Comparison of ENCODE assay signal across 8 cellular contexts in the genomic region with DNA sequence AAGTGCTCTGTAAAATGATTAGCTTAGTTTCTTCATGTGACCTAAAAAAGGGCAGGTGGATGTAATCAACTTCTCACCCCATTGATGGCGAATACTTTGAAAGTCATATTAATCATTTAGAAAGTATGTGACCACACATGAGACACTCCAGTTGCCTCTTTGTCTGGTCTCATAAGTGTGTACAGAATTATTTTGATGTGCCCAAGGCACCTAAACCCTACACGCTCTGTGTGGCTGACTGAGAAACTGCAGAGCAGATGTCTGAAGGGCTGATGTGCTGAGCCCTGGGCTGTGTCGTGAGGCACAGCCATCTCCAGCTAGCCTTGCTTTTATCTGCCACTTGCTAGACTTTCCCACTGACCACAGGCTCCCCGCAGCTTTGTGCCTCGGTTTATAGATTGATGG. TPM values are rescaled to one million over a fixed set of nuclear protein-coding genes. Genes with fewer than 3 reads are reported as not detected.
DNase-seq lines count a peak whose midpoint lies in the region; ATAC-seq and TF ChIP-seq lines count a peak whose summit lies in the region.
"Had no signal": no experiment of that assay in that cellular context is flagged by ENCODE, and none has a peak within 500 bp of the region (broad histone marks: within the 10 kb centered on the region; RNA-seq: fewer than 3 reads in every experiment).

No MANE protein-coding gene starts in this region.

- H3K9me3 ChIP-seq in testis (no peaks in the 10 kb centered on the region), thyroid gland (no peaks in the 10 kb centered on the region)

- no peaks in the 10 kb centered on the region for H3K4me1 ChIP-seq in testis
- peaks cover 8 to 18% of the 10 kb centered on the region in 2 donors for H3K4me1 ChIP-seq in thyroid gland

- H3K4me3 ChIP-seq in testis = no peak overlapping the region
- H3K4me3 ChIP-seq in thyroid gland (replicated peaks in 1 of 3) = no peak overlapping the region

- ATAC-seq in GM18520 (IDR thresholded peaks at IDR 0.05; ENCODE audit: unreplicated experiment) (peak; percentile 100), GM21390 (IDR thresholded peaks at IDR 0.05; ENCODE audit: unreplicated experiment) (peak; percentile 100), HG03342 (IDR thresholded peaks at IDR 0.05; ENCODE audit: unreplicated experiment) (peak; percentile 100)

- TF ChIP-seq POLR2A in testis (IDR thresholded peaks at IDR 0.05) (no peak), thyroid gland (IDR thresholded peaks at IDR 0.05) (no peak)

- TF ChIP-seq CTCF in testis (IDR thresholded peaks at IDR 0.05) (no peak), thyroid gland (IDR thresholded peaks at IDR 0.05) (no peak)

- 90 to 91% methylated on average over 5 of the region's 5 CpGs for WGBS in testis, 2 donors
- WGBS in thyroid gland, 2 donors = 78 to 88% methylated on average over 5 of the region's 5 CpGs

- H3K36me3 ChIP-seq in testis (ENCODE audit: low read depth, missing control alignments) (no peaks in the 10 kb centered on the region), thyroid gland (no peaks in the 10 kb centered on the region)
- H3K36me3 ChIP-seq: brain microvascular endothelial cell had no signal

- DNase-seq in kidney tubule cell (ENCODE audit: low spot score) (peak; percentile 80), NCI-H510A treated with DMSO at 0.1 percent for 48 hours (lab: John Stamatoyannopoulos, UW) (no peak), testis (no peak), thyroid gland (no peak)
- DNase-seq: brain microvascular endothelial cell had no signal

- H3K27me3 ChIP-seq in testis (no peaks in the 10 kb centered on the region), thyroid gland (no peaks in the 10 kb centered on the region)
- H3K27me3 ChIP-seq: brain microvascular endothelial cell had no signal

- H3K27ac ChIP-seq in testis = no peak overlapping the region
- H3K27ac ChIP-seq in thyroid gland = no peak overlapping the region
- H3K27ac ChIP-seq: brain microvascular endothelial cell had no signal

- intact Hi-C loops in testis (cut with DNase I; ENCODE audit: low total_unique reads) = no loop called here
- intact Hi-C loops in thyroid gland (cut with DNase I) = no loop called here

RNA-seq across cellular contexts. Expression of a gene that starts 26.9 kb away (rescaled TPM):
- total RNA-seq in testis = 1 to 10 TPM; 3.0 to 3.1 TPM
- 5.9 TPM for polyA plus RNA-seq in testis (ENCODE audit: insufficient read depth, low read depth, low replicate concordance)
- 10 to 100 TPM; 33.7 to 53.7 (median 46.6) TPM for total RNA-seq in thyroid gland

Comparison
In these comparisons a context has a peak if more than half of its experiments do, and no peak if none do; other contexts are left out.
1. RNA of a gene that starts 26.9 kb away (total RNA-seq): 33.7 to 53.7 TPM in thyroid gland; 3.0 to 3.1 TPM in testis; every median in the first group is over 4 times any median in the second.
2. Peak in every context shown above with its lines, with median percentiles within 50 percentile points of each other: ATAC-seq.